8 cellular contexts compared by ENCODE assay signal in the genomic region with DNA sequence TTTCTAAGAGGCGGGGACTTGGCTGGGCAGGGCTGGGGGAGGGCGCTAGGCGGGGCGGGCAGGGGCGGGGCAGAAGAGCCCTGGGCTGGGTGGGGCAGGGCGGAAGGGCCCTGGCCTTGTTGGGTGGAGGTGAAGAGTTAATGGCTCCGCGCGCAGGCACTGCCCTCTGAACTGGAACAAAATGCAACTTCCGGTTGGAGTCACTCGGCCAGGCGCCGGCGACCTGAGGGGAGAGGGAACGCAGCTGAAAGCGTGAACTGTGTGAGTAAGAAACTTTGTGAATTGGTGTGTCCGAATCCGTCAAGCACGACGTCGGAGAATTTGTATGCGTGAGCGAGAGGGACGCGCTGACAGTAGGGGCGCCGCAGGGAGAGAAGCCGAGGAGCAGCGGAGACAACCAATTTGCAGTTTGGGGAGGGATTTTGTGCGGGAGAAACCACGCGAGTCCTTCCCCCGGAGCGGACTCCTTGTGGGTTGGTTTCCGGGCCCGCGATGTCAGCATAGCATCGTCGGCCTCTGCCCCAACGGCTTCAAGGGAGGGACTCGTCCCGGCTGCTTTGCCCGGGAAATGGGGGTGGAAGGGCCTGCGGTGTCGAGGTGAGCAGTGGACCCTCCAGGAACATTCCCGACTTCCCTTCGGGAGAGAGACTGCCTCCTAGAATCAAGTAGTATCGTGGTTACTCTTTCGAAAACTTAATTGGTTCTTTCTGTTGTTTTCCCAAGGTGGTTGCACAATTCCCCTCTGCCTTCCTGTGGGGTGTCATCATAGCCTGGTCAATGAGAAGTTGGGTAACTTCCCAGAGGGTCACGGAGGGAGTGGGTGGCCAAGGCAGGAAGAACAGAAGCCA. TPM values are rescaled to one million over a fixed set of nuclear protein-coding genes. Genes with fewer than 3 reads are reported as not detected.
DNase-seq lines count a peak whose midpoint lies in the region; FAIRE-seq and TF ChIP-seq lines count a peak whose summit lies in the region.

A gene with protein sequence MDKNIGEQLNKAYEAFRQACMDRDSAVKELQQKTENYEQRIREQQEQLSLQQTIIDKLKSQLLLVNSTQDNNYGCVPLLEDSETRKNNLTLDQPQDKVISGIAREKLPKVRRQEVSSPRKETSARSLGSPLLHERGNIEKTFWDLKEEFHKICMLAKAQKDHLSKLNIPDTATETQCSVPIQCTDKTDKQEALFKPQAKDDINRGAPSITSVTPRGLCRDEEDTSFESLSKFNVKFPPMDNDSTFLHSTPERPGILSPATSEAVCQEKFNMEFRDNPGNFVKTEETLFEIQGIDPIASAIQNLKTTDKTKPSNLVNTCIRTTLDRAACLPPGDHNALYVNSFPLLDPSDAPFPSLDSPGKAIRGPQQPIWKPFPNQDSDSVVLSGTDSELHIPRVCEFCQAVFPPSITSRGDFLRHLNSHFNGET (plus strand): TSS at position 203 of the 848 bp plus-strand sequence. CDS start 19,235 bp downstream, outside the sequence.

- TF ChIP-seq CTCF in Loucy (conservative IDR thresholded peaks at IDR 0.05; ENCODE audit: low read length): no peak
- no peak for TF ChIP-seq CTCF in neural cell (IDR thresholded peaks at IDR 0.05; ENCODE audit: poor library complexity, severe bottlenecking)
- TF ChIP-seq CTCF in stomach (IDR thresholded peaks at IDR 0.05): no peak

- H3K4me1 ChIP-seq in Loucy (ENCODE audit: insufficient read depth, low read length, poor library complexity, severe bottlenecking): peaks cover 43% of the 10 kb centered on the region
- peaks cover 0 to 53% (median 35%) of the 10 kb centered on the region in 4 donors for H3K4me1 ChIP-seq in stomach

- no peaks in the 10 kb centered on the region for H3K9me3 ChIP-seq in Loucy (ENCODE audit: insufficient read depth, low read depth, low read length)
- no peaks in the 10 kb centered on the region for H3K9me3 ChIP-seq in neural cell (ENCODE audit: low read length)
- no peaks in the 10 kb centered on the region for H3K9me3 ChIP-seq in stomach

- H3K27me3 ChIP-seq in Loucy (ENCODE audit: insufficient read depth, low read length, poor library complexity, severe bottlenecking): no peaks in the 10 kb centered on the region
- no peaks in the 10 kb centered on the region for H3K27me3 ChIP-seq in neural cell (ENCODE audit: insufficient read depth, low read depth, low read length)
- H3K27me3 ChIP-seq in stomach: no peaks in the 10 kb centered on the region

- H2AFZ ChIP-seq in Loucy (ENCODE audit: low read length) (peak within 1 kb of the TSS; percentile 82), neural cell (ENCODE audit: low read depth, low read length) (peak within 1 kb of the TSS; percentile 22)

- peaks cover 47% of the 10 kb centered on the region for H3K79me2 ChIP-seq in Loucy (ENCODE audit: insufficient read depth, low read length)
- peaks cover 21% of the 10 kb centered on the region for H3K79me2 ChIP-seq in neural cell (replicated peaks; ENCODE audit: insufficient read depth, low read length)

- no peaks in the 10 kb centered on the region for H3K9me2 ChIP-seq in Loucy (replicated peaks; ENCODE audit: low read depth, low read length)
- H3K9me2 ChIP-seq in neural cell (ENCODE audit: insufficient read depth, low read length): no peaks in the 10 kb centered on the region

- H3K27ac ChIP-seq in neural cell (ENCODE audit: low read length) (peak within 1 kb of the TSS; percentile 50), stomach (peak within 1 kb of the TSS; percentile 89 to 99 (median 98))

- no peak for TF ChIP-seq EP300 in neural cell (conservative IDR thresholded peaks at IDR 0.05; ENCODE audit: poor library complexity, severe bottlenecking)
- peak; percentile 11 for TF ChIP-seq EP300 in stomach (IDR thresholded peaks at IDR 0.05)

- peak; percentile 93 for FAIRE-seq in H54 (lab: Jason Lieb, UNC)

- 0 to 1% (median 0%) methylated on average over 43 to 50 of the region's 50 CpGs for WGBS in stomach, 5 donors

- peaks cover 6% of the 10 kb centered on the region; the same call in 1 of the 2 replicates for H3K36me3 ChIP-seq in Loucy (ENCODE audit: insufficient read depth, low read length)
- no peaks in the 10 kb centered on the region for H3K36me3 ChIP-seq in neural cell (ENCODE audit: insufficient read depth, low read length)
- H3K36me3 ChIP-seq in stomach: peaks cover 0 to 16% (median 5%) of the 10 kb centered on the region in 4 donors

- H4K20me1 ChIP-seq in Loucy (ENCODE audit: insufficient read depth, low read length, poor library complexity, severe bottlenecking) (peaks cover 36% of the 10 kb centered on the region), neural cell (ENCODE audit: insufficient read depth) (no peaks in the 10 kb centered on the region)

- H3K9ac ChIP-seq in Loucy (ENCODE audit: low read depth, low read length, poor library complexity, severe bottlenecking) (peak within 1 kb of the TSS; percentile 95), neural cell (ENCODE audit: low read length) (peak within 1 kb of the TSS; percentile 67)

- H3K4me2 ChIP-seq in Loucy (ENCODE audit: low read depth, low read length, poor library complexity, severe bottlenecking) (peak within 1 kb of the TSS; percentile 92), neural cell (ENCODE audit: low read length) (peak within 1 kb of the TSS; percentile 72)

- H3F3A ChIP-seq in Loucy (ENCODE audit: low read depth): no peaks in the 10 kb centered on the region
- no peaks in the 10 kb centered on the region for H3F3A ChIP-seq in neural cell (ENCODE audit: insufficient read depth, low read length, poor library complexity, severe bottlenecking)

- peak; percentile 96 for DNase-seq in ELF-1 (ENCODE audit: low read depth, low spot score)
- peak; percentile 66 for DNase-seq in H54 (ENCODE audit: insufficient read length, low spot score)
- peak; percentile 54 for DNase-seq in SHP77 treated with DMSO at 0.1 percent for 48 hours (lab: John Stamatoyannopoulos, UW)
- peak; percentile 95 for DNase-seq in activated effector memory CD4-positive, alpha-beta T cell treated with anti-CD3 and anti-CD28 coated beads, Interleukin-2, amount 50 U/mL, for 16 hours
- DNase-seq in fibroblast of the conjunctiva (ENCODE audit: low read depth): peak; percentile 95
- DNase-seq in stomach: peak; percentile 92

- H3K4me3 ChIP-seq in Loucy (ENCODE audit: low read length, poor library complexity, severe bottlenecking) (peak within 1 kb of the TSS; percentile 90), neural cell (ENCODE audit: low read length) (peak within 1 kb of the TSS; percentile 81), stomach (peak within 1 kb of the TSS; percentile 71 to 89 (median 86))

- intact Hi-C loops in stomach (cut with DNase I; ENCODE audit: low total_unique reads): no loop called here

- TF ChIP-seq RAD21 in neural cell (conservative IDR thresholded peaks at IDR 0.05): no peak

- TF ChIP-seq POLR2A in H54 (IDR thresholded peaks at IDR 0.05; ENCODE audit: low read depth, low read length) (peak; percentile 92), stomach (IDR thresholded peaks at IDR 0.05) (peak in 2 of 4 donors; percentile 93 to 96)

TF ChIP-seq in neural cell, 6 proteins besides CTCF, POLR2A, EP300 and RAD21:
- TF ChIP-seq TAF1 (IDR thresholded peaks at IDR 0.05; ENCODE audit: low read depth): peak; percentile 76
- TF ChIP-seq, protein P1, sequence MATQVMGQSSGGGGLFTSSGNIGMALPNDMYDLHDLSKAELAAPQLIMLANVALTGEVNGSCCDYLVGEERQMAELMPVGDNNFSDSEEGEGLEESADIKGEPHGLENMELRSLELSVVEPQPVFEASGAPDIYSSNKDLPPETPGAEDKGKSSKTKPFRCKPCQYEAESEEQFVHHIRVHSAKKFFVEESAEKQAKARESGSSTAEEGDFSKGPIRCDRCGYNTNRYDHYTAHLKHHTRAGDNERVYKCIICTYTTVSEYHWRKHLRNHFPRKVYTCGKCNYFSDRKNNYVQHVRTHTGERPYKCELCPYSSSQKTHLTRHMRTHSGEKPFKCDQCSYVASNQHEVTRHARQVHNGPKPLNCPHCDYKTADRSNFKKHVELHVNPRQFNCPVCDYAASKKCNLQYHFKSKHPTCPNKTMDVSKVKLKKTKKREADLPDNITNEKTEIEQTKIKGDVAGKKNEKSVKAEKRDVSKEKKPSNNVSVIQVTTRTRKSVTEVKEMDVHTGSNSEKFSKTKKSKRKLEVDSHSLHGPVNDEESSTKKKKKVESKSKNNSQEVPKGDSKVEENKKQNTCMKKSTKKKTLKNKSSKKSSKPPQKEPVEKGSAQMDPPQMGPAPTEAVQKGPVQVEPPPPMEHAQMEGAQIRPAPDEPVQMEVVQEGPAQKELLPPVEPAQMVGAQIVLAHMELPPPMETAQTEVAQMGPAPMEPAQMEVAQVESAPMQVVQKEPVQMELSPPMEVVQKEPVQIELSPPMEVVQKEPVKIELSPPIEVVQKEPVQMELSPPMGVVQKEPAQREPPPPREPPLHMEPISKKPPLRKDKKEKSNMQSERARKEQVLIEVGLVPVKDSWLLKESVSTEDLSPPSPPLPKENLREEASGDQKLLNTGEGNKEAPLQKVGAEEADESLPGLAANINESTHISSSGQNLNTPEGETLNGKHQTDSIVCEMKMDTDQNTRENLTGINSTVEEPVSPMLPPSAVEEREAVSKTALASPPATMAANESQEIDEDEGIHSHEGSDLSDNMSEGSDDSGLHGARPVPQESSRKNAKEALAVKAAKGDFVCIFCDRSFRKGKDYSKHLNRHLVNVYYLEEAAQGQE (IDR thresholded peaks at IDR 0.05; ENCODE audit: borderline replicate concordance): peak; percentile 73
- TF ChIP-seq EZH2 (IDR thresholded peaks at IDR 0.05; ENCODE audit: borderline replicate concordance, insufficient read depth, low read length, poor library complexity, severe bottlenecking): no peak
- no peak for TF ChIP-seq SMC3 (conservative IDR thresholded peaks at IDR 0.05; ENCODE audit: poor library complexity)
- peak; percentile 74 for TF ChIP-seq MXI1 (conservative IDR thresholded peaks at IDR 0.05; ENCODE audit: poor library complexity, severe bottlenecking)
- TF ChIP-seq POLR2AphosphoS5 (IDR thresholded peaks at IDR 0.05): peak; percentile 84
TF ChIP-seq in neural cell: peak in this region for 4.

RNA-seq across cellular contexts. Expression of the gene that starts here (rescaled TPM):
- polyA plus RNA-seq in neural cell (58.1 and 64.0 TPM in 2 replicates), stomach (10 to 100 TPM; 19.7 to 35.0 (median 33.9) TPM)
- 69.6 and 81.6 TPM in 2 replicates for polyA minus RNA-seq in neural cell
- total RNA-seq in stomach: 100 to 1,000 TPM in 1 of 5 donors, 10 to 100 TPM in 4; 12.2 to 140 (median 67.7) TPM

Comparison
In these comparisons a context has a peak if more than half of its experiments do, and no peak if none do; other contexts are left out.
1. Peak in every context shown above with its lines: DNase-seq, H3K4me3 ChIP-seq and H3K27ac ChIP-seq.